23 cellular contexts compared by ENCODE assay signal in the genomic region with DNA sequence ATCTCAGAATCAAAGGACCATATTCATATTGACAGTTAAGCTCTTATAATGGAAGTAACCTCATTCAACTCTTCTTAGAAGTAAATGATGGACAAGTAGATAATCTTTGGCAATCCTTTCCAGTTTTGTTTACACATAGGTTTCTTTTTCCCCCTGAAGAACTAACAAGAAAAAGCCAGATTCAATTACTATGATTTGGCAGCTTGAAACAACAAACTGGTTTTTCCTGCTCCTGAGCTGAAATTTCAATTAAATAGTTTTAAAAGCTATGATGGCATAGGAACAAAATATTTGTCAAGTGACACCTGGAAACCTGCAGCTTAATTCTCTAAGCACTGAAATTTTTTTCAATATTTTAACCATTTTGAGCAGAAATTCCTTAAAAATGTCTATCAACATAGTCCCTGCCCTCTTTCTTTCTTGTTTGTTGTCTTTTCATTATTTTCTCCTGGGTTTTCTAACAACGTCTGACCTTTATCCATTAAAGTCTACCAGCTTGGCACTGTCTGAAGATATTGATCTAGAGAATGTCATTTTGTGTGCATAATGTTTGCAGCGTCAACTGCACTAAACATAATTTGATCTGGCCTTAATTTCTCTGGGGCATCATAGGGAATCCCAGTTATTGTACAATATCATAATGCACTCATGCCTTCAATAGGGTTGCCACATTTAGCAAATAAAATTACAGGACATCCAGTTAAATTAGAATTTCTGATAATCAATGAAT. TPM values are rescaled to one million over a fixed set of nuclear protein-coding genes. Genes with fewer than 3 reads are reported as not detected.
DNase-seq lines count a peak whose midpoint lies in the region; TF ChIP-seq lines count a peak whose summit lies in the region.
"Had no signal": no experiment of that assay in that cellular context is flagged by ENCODE, and none has a peak within 500 bp of the region (broad histone marks: within the 10 kb centered on the region; RNA-seq: fewer than 3 reads in every experiment).

No MANE protein-coding gene starts in this region.

- H3K56ac ChIP-seq in mesendoderm (ENCODE audit: low read length) = no peak overlapping the region

- no peak for TF ChIP-seq POLR2A in prostate gland (IDR thresholded peaks at IDR 0.05)

- WGBS in prostate gland = 49% methylated on average over 2 of the region's 2 CpGs
- WGBS in mesendoderm (ENCODE audit: extremely low coverage, insufficient coverage, low lambda C conversion rate) = no CpG with 5 or more reads among the region's 2 CpGs

- no peak overlapping the region for H2AK5ac ChIP-seq in mesendoderm (ENCODE audit: low read length)

- H2BK5ac ChIP-seq in mesendoderm (ENCODE audit: low read length) = no peak overlapping the region

- H3K4me1 ChIP-seq in prostate gland (replicated peaks) (peaks cover 3% of the 10 kb centered on the region), mesendoderm (ENCODE audit: control insufficient read depth, low read depth, low read length) (peaks cover 5% of the 10 kb centered on the region)

- H3K79me1 ChIP-seq in mesendoderm (ENCODE audit: low read length) = peaks cover 2% of the 10 kb centered on the region

- no peak for TF ChIP-seq CTCF in prostate gland (IDR thresholded peaks at IDR 0.05)

- no peaks in the 10 kb centered on the region for H3K9me3 ChIP-seq in prostate gland
- H3K9me3 ChIP-seq: gastrocnemius medialis, psoas muscle, SJSA1 had no signal

- no peak overlapping the region for H3K23ac ChIP-seq in mesendoderm (ENCODE audit: low read length)

- H3K27me3 ChIP-seq in prostate gland (replicated peaks; ENCODE audit: insufficient read depth) = no peaks in the 10 kb centered on the region
- H3K27me3 ChIP-seq in mesendoderm (ENCODE audit: insufficient read depth, low read length, poor library complexity) = no peaks in the 10 kb centered on the region
- H3K27me3 ChIP-seq: gastrocnemius medialis, SJSA1 had no signal

- H4K5ac ChIP-seq in mesendoderm (ENCODE audit: low read length) = no peak overlapping the region

- no peak overlapping the region for H2BK120ac ChIP-seq in mesendoderm (ENCODE audit: low read depth, low read length)

- H3K4me3 ChIP-seq in prostate gland = no peak overlapping the region
- no peak overlapping the region for H3K4me3 ChIP-seq in mesendoderm (ENCODE audit: low read length)
- H3K4me3 ChIP-seq: gastrocnemius medialis, psoas muscle, SJSA1 had no signal

- H2BK15ac ChIP-seq in mesendoderm (replicated peaks; ENCODE audit: low read depth) = no peak overlapping the region

- intact Hi-C loops in prostate gland (cut with DNase I) = no loop called here
- intact Hi-C loops in posterior vena cava (cut with DNase I) = no loop called here

- no peak overlapping the region for H3K4ac ChIP-seq in mesendoderm (ENCODE audit: low read depth, low read length)

- H3K9ac ChIP-seq in mesendoderm (ENCODE audit: low read length) = no peak overlapping the region

- H3K27ac ChIP-seq in prostate gland = peak overlapping the region in 1 of 2 donors; percentile 42
- no peak overlapping the region for H3K27ac ChIP-seq in mesendoderm (ENCODE audit: low read depth, low read length)
- H3K27ac ChIP-seq: gastrocnemius medialis, psoas muscle, SJSA1 had no signal

- H4K8ac ChIP-seq in mesendoderm (ENCODE audit: low read depth, low read length) = no peak overlapping the region

- H3K36me3 ChIP-seq in prostate gland (no peaks in the 10 kb centered on the region), mesendoderm (ENCODE audit: control insufficient read depth, insufficient read depth, low read length) (no peaks in the 10 kb centered on the region)
- H3K36me3 ChIP-seq: gastrocnemius medialis had no signal

- no peak overlapping the region for H3K4me2 ChIP-seq in mesendoderm (ENCODE audit: low read length)

- no peak overlapping the region for H3K18ac ChIP-seq in mesendoderm (ENCODE audit: low read length)

- peak; percentile 47 for DNase-seq in NCI-H748 (lab: John Stamatoyannopoulos, UW; ENCODE audit: unreplicated experiment)
- DNase-seq in NCI-H748 treated with DMSO at 0.1 percent for 48 hours (lab: John Stamatoyannopoulos, UW) = no peak
- peak; percentile 50 for DNase-seq in NCI-H1105 (lab: John Stamatoyannopoulos, UW)
- peak; percentile 77 for DNase-seq in SK-N-DZ (ENCODE audit: low spot score)
- peak; percentile 37 for DNase-seq in prostate gland (ENCODE audit: low spot score)
- DNase-seq in activated CD8-positive, alpha-beta memory T cell treated with anti-CD3 and anti-CD28 coated beads, Interleukin-2, amount 50 U/mL, for 48 hours = no peak
- no peak for DNase-seq in posterior vena cava (ENCODE audit: low spot score)
- DNase-seq in mesendoderm = no peak
- DNase-seq: 8988T; activated CD4-positive, CD25-positive, alpha-beta regulatory T cell treated with anti-CD3 and anti-CD28 coated beads, Interleukin-2, amount 50 U/mL, for 72 hours; activated CD8-positive, alpha-beta T cell treated with anti-CD3 and anti-CD28 coated beads, Interleukin-2, amount 10 ng/mL, durations not matched to agents 7 days and 5 days; activated effector memory CD4-positive, alpha-beta T cell treated with anti-CD3 and anti-CD28 coated beads, Interleukin-2, amount 50 U/mL, for 16 hours; activated T-cell treated with anti-CD3 and anti-CD28 coated beads for 4 hours; CD4-positive, CD25-positive, alpha-beta regulatory T cell; dermis blood vessel endothelial cell; gastrocnemius medialis; GOT3; NCI-H1092 treated with DMSO at 0.1 percent for 48 hours; NCI-H2081 treated with DMSO at 0.1 percent for 48 hours; NCI-H510A; psoas muscle; stimulated activated naive CD4-positive, alpha-beta T cell had no signal

- H3K79me2 ChIP-seq in mesendoderm (ENCODE audit: control insufficient read depth, insufficient read depth, low read length) = peaks cover 1% of the 10 kb centered on the region

RNA-seq across cellular contexts. Expression of a gene that starts 4.0 kb away (rescaled TPM):
- polyA plus RNA-seq in SK-N-DZ (2014; cell fraction: cytosol; rRNA removed) = 16.3 and 17.7 TPM in 2 replicates
- polyA plus RNA-seq in SK-N-DZ (2014; cell fraction: nucleus; rRNA removed) = 19.7 and 21.0 TPM in 2 replicates
- total RNA-seq in prostate gland (10 to 100 TPM; 32.0 to 79.5 TPM), posterior vena cava (10 to 100 TPM; 23.6 to 25.7 TPM)
- polyA plus RNA-seq in mesendoderm (2013, experiment 1 of 2) = 8.8 TPM
- 9.9 TPM for polyA plus RNA-seq in mesendoderm (2013, experiment 2 of 2)

Comparison
In these comparisons a context has a peak if more than half of its experiments do, and no peak if none do; other contexts are left out.
1. DNase-seq: peak in NCI-H748 (single experiment), NCI-H1105 (single experiment), SK-N-DZ (single experiment) and prostate gland (single experiment); none in NCI-H748 treated with DMSO at 0.1 percent for 48 hours (single experiment), activated CD8-positive, alpha-beta memory T cell treated with anti-CD3 and anti-CD28 coated beads, Interleukin-2, amount 50 U/mL, for 48 hours (single experiment), posterior vena cava (single experiment) and mesendoderm (single experiment).